22 cellular contexts compared by ENCODE assay signal in the genomic region with DNA sequence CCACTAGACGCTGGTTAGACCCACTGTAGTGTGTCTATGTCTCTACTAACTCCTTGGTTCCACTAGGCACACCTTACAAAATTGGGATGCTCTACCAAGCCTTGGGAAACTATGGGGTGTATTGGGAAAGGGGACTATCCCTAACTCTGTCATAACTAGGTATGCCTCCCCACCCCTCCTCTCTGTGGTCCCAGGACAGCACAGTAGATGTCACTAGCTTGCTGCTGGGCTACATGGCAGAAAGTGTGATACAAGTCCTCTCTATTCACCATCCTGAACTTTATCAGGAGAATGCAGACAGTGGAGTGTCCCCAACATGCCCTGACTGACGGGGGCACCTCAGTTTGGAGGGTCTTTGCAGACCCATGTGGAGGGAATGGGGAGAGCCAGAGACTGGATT. TPM values are rescaled to one million over a fixed set of nuclear protein-coding genes. Genes with fewer than 3 reads are reported as not detected.
A peak's percentile ranks its signal among the peaks of the same experiment; 100 is the strongest.
DNase-seq lines count a peak whose midpoint lies in the region; ATAC-seq, FAIRE-seq and TF ChIP-seq lines count a peak whose summit lies in the region.
"Had no signal": no experiment of that assay in that cellular context is flagged by ENCODE, and none has a peak within 500 bp of the region (broad histone marks: within the 10 kb centered on the region; RNA-seq: fewer than 3 reads in every experiment).

No MANE protein-coding gene starts in this region.

- no peaks in the 10 kb centered on the region for H3K9me3 ChIP-seq in K562 (replicated peaks; ENCODE audit: control insufficient read depth, insufficient read depth, low read depth, low read length)
- H3K9me3 ChIP-seq in right cardiac atrium (ENCODE audit: control insufficient read depth, low read length): no peaks in the 10 kb centered on the region
- no peaks in the 10 kb centered on the region for H3K9me3 ChIP-seq in upper lobe of right lung
- no peaks in the 10 kb centered on the region for H3K9me3 ChIP-seq in mucosa of descending colon
- H3K9me3 ChIP-seq: BE2C had no signal

- no TSS peak for BruUV-seq in K562 (replicated peaks; lab: Mats Ljungman, UMichigan)

- in situ Hi-C loops in K562 (cut with MboI): no loop called here

- no peak overlapping the region for H3K9ac ChIP-seq in K562 (ENCODE audit: insufficient read depth in 1 of 2, low read depth in 2 of 2, low read length in 2 of 2)

- peak; percentile 62 for ATAC-seq in Right ventricle myocardium inferior
- peak; percentile 86 for ATAC-seq in K562
- ATAC-seq in right cardiac atrium: peak; percentile 61 to 67
- peak; percentile 31 for ATAC-seq in upper lobe of right lung
- ATAC-seq in mucosa of descending colon: no peak

- H3K4me3 ChIP-seq in K562 (no peak overlapping the region), right cardiac atrium (ENCODE audit: low read length) (no peak overlapping the region), upper lobe of right lung (no peak overlapping the region), mucosa of descending colon (no peak overlapping the region)

- no peaks in the 10 kb centered on the region for H3K36me3 ChIP-seq in K562 (ENCODE audit: control insufficient read depth, insufficient read depth, low read length)
- no peaks in the 10 kb centered on the region for H3K36me3 ChIP-seq in upper lobe of right lung
- no peaks in the 10 kb centered on the region for H3K36me3 ChIP-seq in mucosa of descending colon (ENCODE audit: low read depth)
- H3K36me3 ChIP-seq: BE2C had no signal

- TF ChIP-seq POLR2A in K562 (conservative IDR thresholded peaks at IDR 0.05): no peak

- H3K9me1 ChIP-seq in K562 (ENCODE audit: control insufficient read depth, insufficient read depth, low read length): no peaks in the 10 kb centered on the region

- 21% methylated on average over 2 of the region's 2 CpGs for WGBS in K562 (ENCODE audit: insufficient coverage, low coverage, missing lambda C conversion rate)
- 62% methylated on average over 2 of the region's 2 CpGs for WGBS in right cardiac atrium

- peaks cover 4 to 9% of the 10 kb centered on the region in 2 experiments; a peak in 3 of 5 replicates for H3K4me1 ChIP-seq in K562 (replicated peaks in 1 of 2; ENCODE audit: control insufficient read depth in 2 of 2, insufficient read depth in 2 of 2, low read length in 2 of 2)
- no peaks in the 10 kb centered on the region for H3K4me1 ChIP-seq in right cardiac atrium (ENCODE audit: control insufficient read depth, insufficient read depth, low read length)
- H3K4me1 ChIP-seq in upper lobe of right lung: no peaks in the 10 kb centered on the region
- H3K4me1 ChIP-seq in mucosa of descending colon (ENCODE audit: low read depth): no peaks in the 10 kb centered on the region
- H3K4me1 ChIP-seq: BE2C had no signal

- DNase-seq in Right ventricle myocardium inferior (ENCODE audit: missing footprints) (no peak), cardiac septum (ENCODE audit: low spot score) (no peak), K562 (ENCODE audit: extremely low read depth in 1 of 4, low spot score in 3 of 4) (peak in 2 of 4 experiments; percentile 43 to 48), right cardiac atrium (no peak), upper lobe of right lung (no peak), mucosa of descending colon (no peak)
- DNase-seq in stimulated activated CD4-positive, alpha-beta T cell treated with anti-CD3 and anti-CD28 coated beads, Interleukin-2, amount 100 ng/mL, for 24 hours: no peak
- DNase-seq: BE2C; CD4-positive, CD25-positive, alpha-beta regulatory T cell; COR-L47; NCI-H1694 treated with DMSO at 0.1 percent for 48 hours; NCI-H2107; NCI-H510A treated with DMSO at 0.1 percent for 48 hours; NCI-H774; OCI-M1; SIG-M5 had no signal

- H3K27ac ChIP-seq in K562 (ENCODE audit: extremely low read depth, low read depth, low read length) (no peak overlapping the region), right cardiac atrium (ENCODE audit: low read length) (no peak overlapping the region), upper lobe of right lung (no peak overlapping the region)

- TF ChIP-seq CTCF in K562 (IDR thresholded peaks at IDR 0.05 in 2 of 3, conservative IDR thresholded peaks at IDR 0.05 in 1 of 3; ENCODE audit: insufficient read depth in 2 of 3, low read depth in 1 of 3, low read length in 3 of 3): peak; percentile 37 to 54 (median 47)
- TF ChIP-seq CTCF in upper lobe of right lung (IDR thresholded peaks at IDR 0.05): no peak
- TF ChIP-seq CTCF in mucosa of descending colon (IDR thresholded peaks at IDR 0.05): no peak

- peak; percentile 21 to 60; a peak in 2 of 4 replicates for TF ChIP-seq RAD21 in K562 (CRISPR knock-in tag; conservative IDR thresholded peaks at IDR 0.05 in 1 of 2, IDR thresholded peaks at IDR 0.05 in 1 of 2)

- H3K79me2 ChIP-seq in K562 (ENCODE audit: control insufficient read depth, insufficient read depth, low read length): no peaks in the 10 kb centered on the region

- TF ChIP-seq EP300 in K562 (IDR thresholded peaks at IDR 0.05; ENCODE audit: low read length): no peak

- CTCF ChIA-PET in K562 (lab: Yijun Ruan, JAX; ENCODE audit: low intra/inter-chr PET ratio): no interaction called here

- H4K20me1 ChIP-seq in K562 (replicated peaks; ENCODE audit: control insufficient read depth, insufficient read depth, low read length): no peaks in the 10 kb centered on the region

- POLR2A ChIA-PET in K562 (lab: Yijun Ruan, JAX): interaction anchor here (0.7 to 1.2 kb wide), 3 partner anchors 9 to 17 kb away, joined by 3 to 4 read pairs (median 4); no protein-coding TSS in a partner anchor

- intact Hi-C loops in Right ventricle myocardium inferior (cut with DNase I) (loop anchor here (5.0 kb wide), 1 partner anchor 144 kb away; no protein-coding TSS in a partner anchor), cardiac septum (cut with DNase I) (no loop called here), K562 (cut with micrococcal nuclease) (loop anchor here (5.0 kb wide), 3 partner anchors 84 to 294 kb away; no protein-coding TSS in a partner anchor), right cardiac atrium (cut with DNase I) (no loop called here), upper lobe of right lung (cut with DNase I) (no loop called here), mucosa of descending colon (cut with DNase I, micrococcal nuclease) (no loop called here)

- FAIRE-seq in K562 (lab: Jason Lieb, UNC): peak; percentile 67
- FAIRE-seq: A204.1, GM12892, GM18507, H1 had no signal

- H2AFZ ChIP-seq in K562 (ENCODE audit: low read depth, low read length): peak overlapping the region; percentile 27; the same call in 1 of the 2 replicates

- no peak overlapping the region for H3K4me2 ChIP-seq in K562 (ENCODE audit: insufficient read depth, low read length)

- H3K27me3 ChIP-seq in K562 (ENCODE audit: control insufficient read depth in 2 of 2, insufficient read depth in 2 of 2, low read length in 2 of 2) (no peaks in the 10 kb centered on the region), right cardiac atrium (ENCODE audit: control insufficient read depth, insufficient read depth) (no peaks in the 10 kb centered on the region), upper lobe of right lung (no peaks in the 10 kb centered on the region)
- H3K27me3 ChIP-seq: BE2C had no signal

RNA-seq across cellular contexts. Expression of gene TMEM273, which starts 30.3 kb away (rescaled TPM):
- total RNA-seq in Right ventricle myocardium inferior (27.9 TPM), cardiac septum (16.6 TPM), K562 (2014; rRNA removed) (93.1 and 94.3 TPM in 2 replicates), K562 (2014; rRNA removed; fragmentation: Illumina TruSeq; extraction: Trizol) (72.3 and 78.7 TPM in 2 replicates), K562 (2015; rRNA removed; fragmentation: Illumina TruSeq; extraction: Trizol) (90.7 and 95.6 TPM in 2 replicates), K562 (2021) (63.1 and 64.3 TPM in 2 replicates), right cardiac atrium (10 to 100 TPM in 3 of 4 donors, 1 to 10 TPM in 1; 9.6 to 36.9 (median 24.2) TPM), upper lobe of right lung (63.1 TPM), mucosa of descending colon (10 to 100 TPM in 1 of 3 donors, 1 to 10 TPM in 2; 4.8 to 12.7 (median 7.0) TPM)
- total RNA-seq in K562 (2011; cell fraction: chromatin; rRNA removed; ENCODE audit: low replicate concordance): 81.2 and 118 TPM in 2 replicates
- 54.2 and 60.0 TPM in 2 replicates for total RNA-seq in K562 (2011; cell fraction: nucleolus; rRNA removed)
- 86.6 and 86.7 TPM in 2 replicates for total RNA-seq in K562 (2011; cell fraction: nucleoplasm; rRNA removed)
- polyA plus RNA-seq in K562 (2011; rRNA removed) (38.9 and 39.2 TPM in 2 replicates), K562 (2014; fragmentation: Illumina TruSeq; extraction: Trizol) (126 and 127 TPM in 2 replicates), K562 (2014; fragmentation: Nextera tagmentation; extraction: Ambion mirVana) (100 to 1,000 TPM in 1 of 2 experiments, 10 to 100 TPM in 1; 97.3 to 102 TPM), K562 (2014; rRNA removed) (131 and 145 TPM in 2 replicates), right cardiac atrium (23.6 TPM)
- 28.1 and 37.9 TPM in 2 replicates for polyA plus RNA-seq in K562 (2011; cell fraction: cytosol; rRNA removed)
- 97.0 and 101 TPM in 2 replicates for polyA plus RNA-seq in K562 (2011; cell fraction: nucleus; rRNA removed)
- 161 and 239 TPM in 2 replicates for polyA plus RNA-seq in K562 (2012)
- 30.9 and 33.2 TPM in 2 replicates for polyA minus RNA-seq in K562 (2011; rRNA and poly(A)+ RNA removed)
- polyA minus RNA-seq in K562 (2011; cell fraction: cytosol; rRNA and poly(A)+ RNA removed): 9.6 and 10.0 TPM in 2 replicates
- polyA minus RNA-seq in K562 (2011; cell fraction: nucleus; rRNA and poly(A)+ RNA removed): 24.1 and 32.7 TPM in 2 replicates
- total RNA-seq: H1, LHCN-M2, RPMI7951 had no signal
- polyA plus RNA-seq: H1 had no signal

Comparison
In these comparisons a context has a peak if more than half of its experiments do, and no peak if none do; other contexts are left out.
1. intact Hi-C loops: an anchor here in Right ventricle myocardium inferior (5.0 kb wide) and K562 (5.0 kb wide); none called in cardiac septum, right cardiac atrium, upper lobe of right lung and mucosa of descending colon.
2. CTCF ChIP-seq: peak in K562 (3 of 3); none in upper lobe of right lung (single experiment) and mucosa of descending colon (single experiment).